9 cellular contexts compared by ENCODE assay signal in the genomic region with DNA sequence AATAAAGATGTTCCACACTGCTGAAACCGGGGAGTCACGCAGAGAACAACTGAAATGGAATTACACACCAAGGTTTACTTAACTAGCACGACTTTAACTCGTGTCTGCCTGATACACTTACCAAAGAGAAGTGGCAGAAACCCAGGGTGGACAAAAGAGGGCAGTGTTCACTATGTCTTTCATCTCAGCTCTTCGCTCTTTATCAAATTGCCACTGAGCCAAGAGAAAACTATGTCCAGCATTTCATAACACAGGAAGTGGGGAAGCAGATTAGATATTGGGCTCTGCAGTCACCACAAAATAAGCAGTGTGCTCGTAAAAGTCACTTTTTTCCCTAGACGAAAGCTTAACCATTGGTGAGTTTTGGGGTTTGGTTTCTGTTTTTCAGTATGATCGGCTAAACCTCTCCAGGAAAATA.
DNase-seq lines count a peak whose midpoint lies in the region; ATAC-seq, FAIRE-seq and TF ChIP-seq lines count a peak whose summit lies in the region.
"Had no signal": no experiment of that assay in that cellular context is flagged by ENCODE, and none has a peak within 500 bp of the region (broad histone marks: within the 10 kb centered on the region; RNA-seq: fewer than 3 reads in every experiment).

No MANE protein-coding gene starts in this region.

- H3K27ac ChIP-seq in astrocyte (ENCODE audit: low read depth, low read length) (peak overlapping the region; percentile 52), right cardiac atrium (ENCODE audit: low read length) (no peak overlapping the region)

- no peaks in the 10 kb centered on the region for H3K79me2 ChIP-seq in astrocyte (ENCODE audit: insufficient read depth, low read length)

- WGBS in right cardiac atrium, result 2% methylated on average over 8 of the region's 8 CpGs

- H3K27ac Mint-ChIP-seq in astrocyte (ENCODE audit: unreplicated experiment), result peak overlapping the region; percentile 64
- H3K27ac Mint-ChIP-seq: stimulated activated naive CD8-positive, alpha-beta T cell treated with anti-CD3 and anti-CD28 coated beads, Interleukin-15, Interleukin-2, amounts not matched to agents 100 ng/mL and 50 ng/mL, for 24 hours had no signal

- peaks cover 2% of the 10 kb centered on the region for H3K27me3 Mint-ChIP-seq in astrocyte (ENCODE audit: low read depth, unreplicated experiment)

- CTCF ChIA-PET in HEK293T (lab: Yijun Ruan, JAX), result interaction anchor here (0.9 to 2.9 kb wide), 8 partner anchors 13 to 325 kb away, joined by 3 to 19 read pairs (median 4); no protein-coding TSS in a partner anchor

- H3K9ac ChIP-seq in astrocyte (ENCODE audit: low read length), result peak overlapping the region; percentile 65

- peak overlapping the region; percentile 41 for H3K4me3 ChIP-seq in astrocyte (ENCODE audit: insufficient read depth, low read depth, low read length)
- peak overlapping the region; percentile 34 for H3K4me3 ChIP-seq in right cardiac atrium (ENCODE audit: low read length)
- peak overlapping the region; percentile 38 for H3K4me3 ChIP-seq in retinal pigment epithelial cell (ENCODE audit: low read length)

- peaks cover 20% of the 10 kb centered on the region for H3K4me1 Mint-ChIP-seq in astrocyte (ENCODE audit: low read depth, unreplicated experiment)

- no peaks in the 10 kb centered on the region for H4K20me1 ChIP-seq in astrocyte (ENCODE audit: insufficient read depth, low read length)

- H2AFZ ChIP-seq in astrocyte (ENCODE audit: low read depth, low read length), result peak overlapping the region; percentile 63

- H3K27me3 ChIP-seq in astrocyte (ENCODE audit: insufficient read depth, low read length) (no peaks in the 10 kb centered on the region), right cardiac atrium (ENCODE audit: control insufficient read depth, insufficient read depth) (no peaks in the 10 kb centered on the region)

- H3K36me3 ChIP-seq in astrocyte (ENCODE audit: insufficient read depth, low read length), result no peaks in the 10 kb centered on the region

- ATAC-seq in right cardiac atrium, result peak; percentile 94 to 95
- ATAC-seq in HG02973 (IDR thresholded peaks at IDR 0.05; ENCODE audit: unreplicated experiment), result no peak
- no peak for ATAC-seq in HG03378 (IDR thresholded peaks at IDR 0.05; ENCODE audit: unreplicated experiment)

- FAIRE-seq in astrocyte (lab: Jason Lieb, UNC), result peak; percentile 99

- H3K9me3 Mint-ChIP-seq in astrocyte (ENCODE audit: unreplicated experiment), result no peaks in the 10 kb centered on the region
- H3K9me3 Mint-ChIP-seq: stimulated activated naive CD8-positive, alpha-beta T cell treated with anti-CD3 and anti-CD28 coated beads, Interleukin-15, Interleukin-2, amounts not matched to agents 100 ng/mL and 50 ng/mL, for 24 hours had no signal

- peak overlapping the region; percentile 81 for H3K4me2 ChIP-seq in astrocyte (ENCODE audit: low read length)

- intact Hi-C loops in right cardiac atrium (cut with DNase I), result loop anchor here (5.0 to 10.0 kb wide), 5 partner anchors 204 to 414 kb away; a partner anchor contains a TSS

- H3K4me3 Mint-ChIP-seq in astrocyte (ENCODE audit: unreplicated experiment), result no peak overlapping the region
- H3K4me3 Mint-ChIP-seq: stimulated activated naive CD8-positive, alpha-beta T cell treated with anti-CD3 and anti-CD28 coated beads, Interleukin-15, Interleukin-2, amounts not matched to agents 100 ng/mL and 50 ng/mL, for 24 hours had no signal

- H3K36me3 Mint-ChIP-seq in astrocyte (ENCODE audit: low read depth, unreplicated experiment), result no peaks in the 10 kb centered on the region

- H3K9me3 ChIP-seq in astrocyte (ENCODE audit: insufficient read depth, low read depth, low read length) (no peaks in the 10 kb centered on the region), right cardiac atrium (ENCODE audit: control insufficient read depth, low read length) (no peaks in the 10 kb centered on the region)

- DNase-seq in DMS79 treated with DMSO at 0.1 percent for 48 hours (lab: John Stamatoyannopoulos, UW), result peak; percentile 52
- peak; percentile 63 for DNase-seq in HEK293T (ENCODE audit: extremely low spot score)
- peak; percentile 81 to 88 for DNase-seq in NCI-H526 (lab: John Stamatoyannopoulos, UW)
- DNase-seq in astrocyte (ENCODE audit: low read depth), result peak; percentile 92
- DNase-seq in right cardiac atrium, result peak in 1 of 3 donors; percentile 28
- peak; percentile 67 for DNase-seq in retinal pigment epithelial cell (ENCODE audit: low read depth)

- H3K4me1 ChIP-seq in astrocyte (ENCODE audit: insufficient read depth, low read length) (peaks cover 18% of the 10 kb centered on the region), right cardiac atrium (ENCODE audit: control insufficient read depth, insufficient read depth, low read length) (peaks cover 3% of the 10 kb centered on the region)

- TF ChIP-seq CTCF in astrocyte (IDR thresholded peaks at IDR 0.05; ENCODE audit: insufficient read depth, low read depth, low read length) (peak; percentile 92), retinal pigment epithelial cell (conservative IDR thresholded peaks at IDR 0.05; ENCODE audit: low read depth, low read length) (peak; percentile 84)

- POLR2A ChIA-PET in HEK293T (lab: Yijun Ruan, JAX), result interaction anchor here (1.7 kb wide), 1 partner anchor 311 kb away, joined by 3 read pairs; no protein-coding TSS in a partner anchor

TF ChIP-seq in HEK293T, 16 proteins besides CTCF, POLR2A, EP300 and RAD21:
- TF ChIP-seq SP1 (IDR thresholded peaks at IDR 0.05) (no peak), HDGF (IDR thresholded peaks at IDR 0.05; ENCODE audit: borderline replicate concordance) (no peak), BHLHE40 (IDR thresholded peaks at IDR 0.05; ENCODE audit: borderline replicate concordance) (no peak), FOXK2 (IDR thresholded peaks at IDR 0.05) (no peak), FOXM1 (IDR thresholded peaks at IDR 0.05; ENCODE audit: borderline replicate concordance) (no peak), L3MBTL2 (conservative IDR thresholded peaks at IDR 0.05) (no peak), CTBP1 (IDR thresholded peaks at IDR 0.05; ENCODE audit: borderline replicate concordance) (no peak), TARDBP (IDR thresholded peaks at IDR 0.05) (no peak), ZNF384 (IDR thresholded peaks at IDR 0.05) (no peak), ELF4 (IDR thresholded peaks at IDR 0.05) (no peak), SUZ12 (IDR thresholded peaks at IDR 0.05) (no peak), LEF1 (IDR thresholded peaks at IDR 0.05; ENCODE audit: borderline replicate concordance) (no peak)

Comparison
In these comparisons a context has a peak if more than half of its experiments do, and no peak if none do; other contexts are left out.
1. ATAC-seq: peak in right cardiac atrium (2 of 2); none in HG02973 (single experiment) and HG03378 (single experiment).
2. Peak in every context shown above with its lines, with median percentiles within 50 percentile points of each other: H3K4me3 ChIP-seq.